19 cellular contexts compared by ENCODE assay signal in genomic region chr6:4287811-4288244, GRCh38.
DNase-seq lines count a peak whose midpoint lies in the region; ATAC-seq and TF ChIP-seq lines count a peak whose summit lies in the region.
"Had no signal": no experiment of that assay in that cellular context is flagged by ENCODE, and none has a peak within 500 bp of the region (broad histone marks: within the 10 kb centered on the region; RNA-seq: fewer than 3 reads in every experiment).

No MANE protein-coding gene starts in this region.

- H4K20me1 ChIP-seq in SK-N-SH (ENCODE audit: insufficient read depth), result no peaks in the 10 kb centered on the region

- H3K9ac ChIP-seq in SK-N-SH, result no peak overlapping the region

- no peaks in the 10 kb centered on the region for H3K9me2 ChIP-seq in SK-N-SH

- peak; percentile 61 for ATAC-seq in left ventricle myocardium superior
- no peak for ATAC-seq in GM19395 (IDR thresholded peaks at IDR 0.05; ENCODE audit: unreplicated experiment)
- ATAC-seq: effector memory CD8-positive, alpha-beta T cell had no signal

- TF ChIP-seq EP300 in Ishikawa (IDR thresholded peaks at IDR 0.05; ENCODE audit: borderline replicate concordance), result no peak
- no peak for TF ChIP-seq EP300 in SK-N-SH (IDR thresholded peaks at IDR 0.05; ENCODE audit: borderline replicate concordance in 1 of 2, low read depth in 1 of 2, low read length in 1 of 2)

- no peaks in the 10 kb centered on the region for H3F3A ChIP-seq in SK-N-SH (replicated peaks; ENCODE audit: insufficient read depth)

- POLR2A ChIA-PET in SK-N-SH (lab: Yijun Ruan, JAX), result no interaction called here

- H3K36me3 ChIP-seq in SK-N-SH (replicated peaks in 1 of 2; ENCODE audit: control insufficient read depth in 1 of 2, insufficient read depth in 2 of 2, low read length in 1 of 2), result no peaks in the 10 kb centered on the region
- H3K36me3 ChIP-seq: ovary, tibial nerve had no signal

- CTCF ChIA-PET in SK-N-SH (lab: Yijun Ruan, JAX), result no interaction called here

- H3K79me2 ChIP-seq in SK-N-SH (ENCODE audit: insufficient read depth), result no peaks in the 10 kb centered on the region

- intact Hi-C loops in left ventricle myocardium superior (cut with micrococcal nuclease), result no loop called here

- no peak overlapping the region for H2AFZ ChIP-seq in SK-N-SH (ENCODE audit: low read depth)

- 23% methylated on average over 11 of the region's 11 CpGs for WGBS in SK-N-SH (ENCODE audit: low lambda C conversion rate)

- no peak overlapping the region for H3K27ac ChIP-seq in SK-N-SH (ENCODE audit: low read depth in 2 of 2, low read length in 1 of 2)
- H3K27ac ChIP-seq: ovary, tibial nerve had no signal

- H3K4me2 ChIP-seq in SK-N-SH, result no peak overlapping the region

- H3K4me1 ChIP-seq in SK-N-SH (ENCODE audit: control insufficient read depth in 1 of 2, insufficient read depth in 2 of 2, low read depth in 1 of 2, low read length in 1 of 2), result peaks cover 0 to 5% of the 10 kb centered on the region in 2 experiments; a peak in 1 of 4 replicates

- peaks cover 5% of the 10 kb centered on the region; the same call in 1 of the 2 replicates for H3K27me3 ChIP-seq in SK-N-SH (ENCODE audit: insufficient read depth)
- H3K27me3 ChIP-seq: ovary, tibial nerve had no signal

- DNase-seq in D341Med (ENCODE audit: low spot score) (peak; percentile 56), SK-N-SH (peak; percentile 21), left ventricle myocardium superior (peak; percentile 30), epidermal melanocyte (ENCODE audit: insufficient read length, low spot score) (no peak), EL (no peak), NCI-H774 (lab: John Stamatoyannopoulos, UW) (no peak)
- DNase-seq: activated CD4-positive, alpha-beta T cell treated with anti-CD3 and anti-CD28 coated beads, Interleukin-2, amount 50 U/mL, for 48 hours; activated naive CD4-positive, alpha-beta T cell treated with anti-CD3 and anti-CD28 coated beads for 36 hours; CD8-positive, alpha-beta memory T cell; effector memory CD8-positive, alpha-beta T cell; immature natural killer cell; Kasumi-1; naive B cell; NCI-H1092; ovary; T-helper 1 cell had no signal

- no peak overlapping the region for H3K4me3 ChIP-seq in SK-N-SH (ENCODE audit: low read depth in 2 of 2, low read length in 1 of 2)
- H3K4me3 ChIP-seq: ovary, tibial nerve had no signal

- TF ChIP-seq RAD21 in Ishikawa (IDR thresholded peaks at IDR 0.05; ENCODE audit: low read depth) (no peak), SK-N-SH (IDR thresholded peaks at IDR 0.05; ENCODE audit: low read length) (no peak)

- H3K9me3 ChIP-seq in SK-N-SH, result no peaks in the 10 kb centered on the region
- H3K9me3 ChIP-seq: ovary, tibial nerve had no signal

- no peak for TF ChIP-seq CTCF in SK-N-SH (IDR thresholded peaks at IDR 0.05)

TF ChIP-seq in Ishikawa, 13 proteins besides CTCF, POLR2A, EP300 and RAD21:
- TF ChIP-seq EGR1 (IDR thresholded peaks at IDR 0.05) (no peak), NFIC (IDR thresholded peaks at IDR 0.05) (peak; percentile 30), USF1 (IDR thresholded peaks at IDR 0.05) (peak; percentile 73)

TF ChIP-seq in SK-N-SH, 30 proteins besides CTCF, POLR2A, EP300 and RAD21:
- TF ChIP-seq TAF1 (IDR thresholded peaks at IDR 0.05; ENCODE audit: borderline replicate concordance, low read depth, low read length) (no peak), MAX (IDR thresholded peaks at IDR 0.05; ENCODE audit: low read depth) (no peak), MEF2A (IDR thresholded peaks at IDR 0.05; ENCODE audit: borderline replicate concordance, low read depth) (no peak), POLR2AphosphoS5 (IDR thresholded peaks at IDR 0.05; ENCODE audit: low read depth, low read length) (no peak), ZBTB33 (IDR thresholded peaks at IDR 0.05; ENCODE audit: borderline replicate concordance, low read depth) (no peak), EZH2phosphoT487 (IDR thresholded peaks at IDR 0.05; ENCODE audit: borderline replicate concordance, low read depth) (no peak), PBX3 (IDR thresholded peaks at IDR 0.05) (no peak), RCOR1 (IDR thresholded peaks at IDR 0.05; ENCODE audit: low read length) (no peak), YY1 (IDR thresholded peaks at IDR 0.05; ENCODE audit: low read depth) (no peak), IRF3 (IDR thresholded peaks at IDR 0.05; ENCODE audit: low read depth, low read length) (no peak)
TF ChIP-seq in SK-N-SH: peak in this region for 0.

Comparison
In these comparisons a context has a peak if more than half of its experiments do, and no peak if none do; other contexts are left out.
1. DNase-seq: peak in D341Med (single experiment), SK-N-SH (single experiment) and left ventricle myocardium superior (single experiment); none in epidermal melanocyte (single experiment), EL (single experiment) and NCI-H774 (single experiment).